In genomic region chr17:81328925-81329278, GRCh38 we compare ENCODE assay signal across 9 cellular contexts. TPM values are rescaled to one million over a fixed set of nuclear protein-coding genes. Genes with fewer than 3 reads are reported as not detected.
DNase-seq lines count a peak whose midpoint lies in the region; ATAC-seq and TF ChIP-seq lines count a peak whose summit lies in the region.
"Had no signal": no experiment of that assay in that cellular context is flagged by ENCODE, and none has a peak within 500 bp of the region (broad histone marks: within the 10 kb centered on the region; RNA-seq: fewer than 3 reads in every experiment).

No MANE protein-coding gene starts in this region.

- H3K27ac ChIP-seq in C4-2B (peak overlapping the region; percentile 83), aorta (ENCODE audit: low read depth in 1 of 2, low read length in 2 of 2) (no peak overlapping the region)

- peak overlapping the region; percentile 88 for H3K27ac Mint-ChIP-seq in osteocyte (ENCODE audit: unreplicated experiment)

- H3K9me3 Mint-ChIP-seq in osteocyte (ENCODE audit: unreplicated experiment): no peaks in the 10 kb centered on the region

- H3K4me1 Mint-ChIP-seq in osteocyte (ENCODE audit: unreplicated experiment): peaks cover 41% of the 10 kb centered on the region

- ATAC-seq in GM21447 (IDR thresholded peaks at IDR 0.05; ENCODE audit: unreplicated experiment) (no peak), aorta (ENCODE audit: low FRiP score) (no peak)

- H3K9ac ChIP-seq in NT2/D1 (ENCODE audit: insufficient read length, low read depth): peak overlapping the region; percentile 69

- H3K36me3 ChIP-seq in NT2/D1 (ENCODE audit: insufficient read depth, insufficient read length, low read length) (no peaks in the 10 kb centered on the region), aorta (ENCODE audit: control insufficient read depth in 1 of 2, insufficient read depth in 2 of 2, low read length in 1 of 2) (no peaks in the 10 kb centered on the region)

- no peak for DNase-seq in NT2/D1 (ENCODE audit: low read depth, low spot score)
- peak; percentile 19 for DNase-seq in fibroblast of the aortic adventitia (ENCODE audit: low read depth)
- no peak for DNase-seq in osteocyte (ENCODE audit: extremely low spot score, unreplicated experiment)
- no peak for DNase-seq in T1000 (lab: John Stamatoyannopoulos, UW)
- DNase-seq in NCI-H748 treated with DMSO at 0.1 percent for 48 hours (lab: John Stamatoyannopoulos, UW): no peak
- DNase-seq in aorta: no peak
- DNase-seq: COR-L47 had no signal

- intact Hi-C loops in aorta (cut with DNase I): no loop called here

- WGBS in aorta, 2 donors: 77 to 84% methylated on average over 6 to 7 of the region's 7 CpGs

- H3K36me3 Mint-ChIP-seq in osteocyte (ENCODE audit: unreplicated experiment): no peaks in the 10 kb centered on the region

- H3K27me3 ChIP-seq in NT2/D1 (ENCODE audit: insufficient read depth, insufficient read length) (no peaks in the 10 kb centered on the region), aorta (ENCODE audit: control insufficient read depth in 1 of 2, insufficient read depth in 2 of 2, low read length in 1 of 2) (no peaks in the 10 kb centered on the region)

- H3K4me3 ChIP-seq in NT2/D1 (ENCODE audit: insufficient read length, low read depth): no peak overlapping the region
- H3K4me3 ChIP-seq in fibroblast of the aortic adventitia (ENCODE audit: low read depth, low read length): no peak overlapping the region
- H3K4me3 ChIP-seq in aorta (ENCODE audit: low read length in 2 of 2): no peak overlapping the region

- peaks cover 7% of the 10 kb centered on the region for H3K27me3 Mint-ChIP-seq in osteocyte (ENCODE audit: unreplicated experiment)

- H3K4me3 Mint-ChIP-seq in osteocyte (ENCODE audit: unreplicated experiment): no peak overlapping the region

- H3K9me3 ChIP-seq in NT2/D1 (ENCODE audit: insufficient read depth, low read length) (no peaks in the 10 kb centered on the region), aorta (ENCODE audit: control insufficient read depth, low read length) (no peaks in the 10 kb centered on the region)

- peaks cover 43% of the 10 kb centered on the region for H3K4me1 ChIP-seq in NT2/D1 (ENCODE audit: insufficient read depth, insufficient read length)
- H3K4me1 ChIP-seq in aorta (ENCODE audit: control insufficient read depth in 1 of 2, insufficient read depth in 2 of 2, low read length in 2 of 2): no peaks in the 10 kb centered on the region

- TF ChIP-seq CTCF in C4-2B (conservative IDR thresholded peaks at IDR 0.05): no peak
- TF ChIP-seq CTCF in fibroblast of the aortic adventitia (IDR thresholded peaks at IDR 0.05; ENCODE audit: insufficient read depth, low read length): no peak
- no peak for TF ChIP-seq CTCF in osteocyte (IDR thresholded peaks at IDR 0.05)

RNA-seq across cellular contexts. Expression of gene SLC38A10, which starts 33.8 kb away (rescaled TPM):
- 49.5 and 90.5 TPM in 2 replicates for total RNA-seq in fibroblast of the aortic adventitia (ENCODE audit: low replicate concordance)
- 120 TPM in 2 replicates for total RNA-seq in osteocyte
- 10 to 100 TPM; 61.9 to 79.6 TPM for total RNA-seq in aorta
- polyA plus RNA-seq in aorta: 100 to 1,000 TPM in 1 of 2 donors, 10 to 100 TPM in 1; 22.3 to 118 TPM
